26 cellular contexts compared by ENCODE assay signal in genomic region chr5:130104895-130105684, GRCh38.
DNase-seq lines count a peak whose midpoint lies in the region; ATAC-seq and TF ChIP-seq lines count a peak whose summit lies in the region.
"Had no signal": no experiment of that assay in that cellular context is flagged by ENCODE, and none has a peak within 500 bp of the region (broad histone marks: within the 10 kb centered on the region; RNA-seq: fewer than 3 reads in every experiment).

No MANE protein-coding gene starts in this region.

- no peaks in the 10 kb centered on the region for H3K36me3 ChIP-seq in adrenal gland (replicated peaks in 1 of 2)
- H3K36me3 ChIP-seq: ascending aorta, heart right ventricle, right atrium auricular region, spleen, suprapubic skin had no signal

- TF ChIP-seq POLR2A in adrenal gland (IDR thresholded peaks at IDR 0.05) = no peak

- no peak overlapping the region for H3K4me3 ChIP-seq in AG10803 (ENCODE audit: low read length)
- no peak overlapping the region for H3K4me3 ChIP-seq in foreskin fibroblast (ENCODE audit: low read depth in 1 of 2, low read length in 2 of 2)
- H3K4me3 ChIP-seq in adrenal gland = no peak overlapping the region
- H3K4me3 ChIP-seq: ascending aorta, heart right ventricle, right atrium auricular region, spleen, suprapubic skin had no signal

- CTCF ChIA-PET in CD4-positive, alpha-beta T cell (lab: Charles Lee) = no interaction called here

- H3K27me3 Mint-ChIP-seq in CD4-positive, alpha-beta T cell = peaks cover 8% of the 10 kb centered on the region
- H3K27me3 Mint-ChIP-seq: activated CD4-positive, alpha-beta T cell treated with anti-CD3 and anti-CD28 coated beads, Interleukin-2, amount 10 ng/mL, durations not matched to agents 7 days and 5 days had no signal

- TF ChIP-seq CTCF in AG10803 (conservative IDR thresholded peaks at IDR 0.05; ENCODE audit: low read length) (no peak), foreskin fibroblast (IDR thresholded peaks at IDR 0.05; ENCODE audit: low read depth, low read length) (no peak), adrenal gland (IDR thresholded peaks at IDR 0.05) (no peak)
- TF ChIP-seq CTCF in CD4-positive, alpha-beta T cell (IDR thresholded peaks at IDR 0.05) = no peak

- H3K36me3 Mint-ChIP-seq in CD4-positive, alpha-beta T cell (ENCODE audit: low read depth) = no peaks in the 10 kb centered on the region

- no peak overlapping the region for H3K4me3 Mint-ChIP-seq in CD4-positive, alpha-beta T cell
- H3K4me3 Mint-ChIP-seq: activated CD4-positive, alpha-beta T cell treated with anti-CD3 and anti-CD28 coated beads, Interleukin-2, amount 10 ng/mL, durations not matched to agents 7 days and 5 days; activated T-helper 1 cell treated with anti-CD3 and anti-CD28 coated beads, Interleukin-12 subunit alpha, Interleukin-12 subunit beta, Interleukin-2, Interleukin-4 antibody, amounts not matched to agents 30 ng/mL and 10 ng/mL and 1 ng/mL, durations not matched to agents 14 hours and 24 hours and 36 hours; nephron had no signal

- H3K27ac ChIP-seq in adrenal gland = no peak overlapping the region
- no peak overlapping the region for H3K27ac ChIP-seq in CD4-positive, alpha-beta T cell (ENCODE audit: low read depth, low read length)
- H3K27ac ChIP-seq: ascending aorta, C4-2B, heart right ventricle, KMS-11, parathyroid adenoma, right atrium auricular region, spleen, suprapubic skin had no signal

- intact Hi-C loops in adrenal gland (cut with DNase I) = no loop called here
- intact Hi-C loops in CD4-positive, alpha-beta T cell (cut with DNase I, micrococcal nuclease) = no loop called here

- no peak for ATAC-seq in GM18519 (IDR thresholded peaks at IDR 0.05; ENCODE audit: low FRiP score, unreplicated experiment)
- no peak for ATAC-seq in CD4-positive, alpha-beta T cell (ENCODE audit: poor library complexity)
- ATAC-seq: heart right ventricle, left cardiac atrium, Right ventricle myocardium inferior had no signal

- H3K4me1 ChIP-seq in adrenal gland (replicated peaks in 1 of 2) = no peaks in the 10 kb centered on the region
- H3K4me1 ChIP-seq: ascending aorta, heart right ventricle, parathyroid adenoma, right atrium auricular region, spleen, suprapubic skin had no signal

- H3K27me3 ChIP-seq in adrenal gland = no peaks in the 10 kb centered on the region
- H3K27me3 ChIP-seq in CD4-positive, alpha-beta T cell (ENCODE audit: control insufficient read depth, insufficient read depth, low read length) = no peaks in the 10 kb centered on the region
- H3K27me3 ChIP-seq: ascending aorta, heart right ventricle, right atrium auricular region, spleen, suprapubic skin had no signal

- no peaks in the 10 kb centered on the region for H3K4me1 Mint-ChIP-seq in CD4-positive, alpha-beta T cell (ENCODE audit: low read depth)
- H3K4me1 Mint-ChIP-seq: activated CD4-positive, alpha-beta T cell treated with anti-CD3 and anti-CD28 coated beads, Interleukin-2, amount 10 ng/mL, durations not matched to agents 7 days and 5 days; nephron had no signal

- no peak overlapping the region for H3K27ac Mint-ChIP-seq in CD4-positive, alpha-beta T cell
- H3K27ac Mint-ChIP-seq: activated CD4-positive, alpha-beta T cell treated with anti-CD3 and anti-CD28 coated beads, Interleukin-2, amount 10 ng/mL, durations not matched to agents 7 days and 5 days; activated T-helper 1 cell treated with anti-CD3 and anti-CD28 coated beads, Interleukin-12 subunit alpha, Interleukin-12 subunit beta, Interleukin-2, Interleukin-4 antibody, amounts not matched to agents 30 ng/mL and 10 ng/mL and 1 ng/mL, durations not matched to agents 14 hours and 24 hours and 36 hours; nephron had no signal

- POLR2A ChIA-PET in CD4-positive, alpha-beta T cell (lab: Charles Lee) = no interaction called here

- H3K9me3 Mint-ChIP-seq in CD4-positive, alpha-beta T cell = no peaks in the 10 kb centered on the region
- H3K9me3 Mint-ChIP-seq: activated CD4-positive, alpha-beta T cell treated with anti-CD3 and anti-CD28 coated beads, Interleukin-2, amount 10 ng/mL, durations not matched to agents 7 days and 5 days; activated T-helper 1 cell treated with anti-CD3 and anti-CD28 coated beads, Interleukin-12 subunit alpha, Interleukin-12 subunit beta, Interleukin-2, Interleukin-4 antibody, amounts not matched to agents 30 ng/mL and 10 ng/mL and 1 ng/mL, durations not matched to agents 14 hours and 24 hours and 36 hours; nephron had no signal

- 97 to 100% (median 100%) methylated on average over 1 of the region's 1 CpG for WGBS in adrenal gland, 4 donors

- no peaks in the 10 kb centered on the region for H3K9me3 ChIP-seq in adrenal gland (replicated peaks in 1 of 3)
- H3K9me3 ChIP-seq in CD4-positive, alpha-beta T cell (ENCODE audit: control insufficient read depth, low read length) = no peaks in the 10 kb centered on the region
- H3K9me3 ChIP-seq: ascending aorta, heart right ventricle, right atrium auricular region, spleen, suprapubic skin had no signal

- DNase-seq in AG10803 (ENCODE audit: low read depth) = peak; percentile 43
- peak; percentile 61 for DNase-seq in HCEC 1CT
- peak; percentile 15 for DNase-seq in astrocyte of the hippocampus (ENCODE audit: low read depth, low spot score)
- DNase-seq in foreskin fibroblast = peak; percentile 12 to 43
- no peak for DNase-seq in stimulated activated naive CD4-positive, alpha-beta T cell (lab: John Stamatoyannopoulos, UW)
- no peak for DNase-seq in adrenal gland
- DNase-seq in CD4-positive, alpha-beta T cell = no peak
- DNase-seq: activated CD4-positive, alpha-beta T cell treated with anti-CD3 and anti-CD28 coated beads, Interleukin-2, amount 10 ng/mL, durations not matched to agents 7 days and 5 days; activated naive CD4-positive, alpha-beta T cell treated with anti-CD3 and anti-CD28 coated beads, Interleukin-2, amount 50 U/mL, for 16 hours; DMS79 treated with DMSO at 0.1 percent for 48 hours; heart right ventricle; left cardiac atrium; NCI-H1417 treated with DMSO at 0.1 percent for 48 hours; NCI-H2081 treated with DMSO at 0.1 percent for 48 hours; NCI-H510A; spleen had no signal

Comparison
In these comparisons a context has a peak if more than half of its experiments do, and no peak if none do; other contexts are left out.
1. DNase-seq: peak in AG10803 (single experiment), HCEC 1CT (single experiment), astrocyte of the hippocampus (single experiment) and foreskin fibroblast (2 of 2); none in stimulated activated naive CD4-positive, alpha-beta T cell (0 of 6), adrenal gland (0 of 7) and CD4-positive, alpha-beta T cell (0 of 10).